1 cellular context compared by ENCODE assay signal in genomic region chr2:3465844-3466481, GRCh38.
TF ChIP-seq lines count a peak whose summit lies in the region.

No MANE protein-coding gene starts in this region.

TF ChIP-seq in HepG2, 621 proteins besides CTCF, POLR2A, EP300 and RAD21 (continued from another document and continues in another):
- no peak for TF ChIP-seq FOXO4 (CRISPR knock-in tag; conservative IDR thresholded peaks at IDR 0.05)
- TF ChIP-seq JDP2 (CRISPR knock-in tag; IDR thresholded peaks at IDR 0.05; ENCODE audit: borderline replicate concordance), result no peak
- TF ChIP-seq NRL (CRISPR knock-in tag; IDR thresholded peaks at IDR 0.05; ENCODE audit: borderline replicate concordance), result no peak; the same call in 1 of the 2 replicates
- TF ChIP-seq AHR (CRISPR knock-in tag; IDR thresholded peaks at IDR 0.05), result no peak
- 0 out of 2 replicates have a peak, but pooled peaks have one; percentile 16 for TF ChIP-seq TFDP2 (CRISPR knock-in tag; IDR thresholded peaks at IDR 0.05)
- no peak for TF ChIP-seq NR0B2 (CRISPR knock-in tag; IDR thresholded peaks at IDR 0.05)
- peak; percentile 34; the same call in 1 of the 2 replicates for TF ChIP-seq ZNF770 (CRISPR knock-in tag; IDR thresholded peaks at IDR 0.05)
- no peak for TF ChIP-seq GLMP (CRISPR knock-in tag; IDR thresholded peaks at IDR 0.05; ENCODE audit: borderline replicate concordance)
- no peak for TF ChIP-seq ZNF224 (CRISPR knock-in tag; IDR thresholded peaks at IDR 0.05)
- TF ChIP-seq PHF20 (CRISPR knock-in tag; IDR thresholded peaks at IDR 0.05), result no peak
- TF ChIP-seq HNF4A (CRISPR knock-in tag; IDR thresholded peaks at IDR 0.05), result peak; percentile 93
- 0 out of 2 replicates have a peak, but pooled peaks have one; percentile 87 for TF ChIP-seq MEIS1 (CRISPR knock-in tag; IDR thresholded peaks at IDR 0.05; ENCODE audit: borderline replicate concordance)
- no peak for TF ChIP-seq BHLHE40 (IDR thresholded peaks at IDR 0.05; ENCODE audit: low read length)
- TF ChIP-seq NFRKB (IDR thresholded peaks at IDR 0.05), result no peak
- TF ChIP-seq, protein P1, sequence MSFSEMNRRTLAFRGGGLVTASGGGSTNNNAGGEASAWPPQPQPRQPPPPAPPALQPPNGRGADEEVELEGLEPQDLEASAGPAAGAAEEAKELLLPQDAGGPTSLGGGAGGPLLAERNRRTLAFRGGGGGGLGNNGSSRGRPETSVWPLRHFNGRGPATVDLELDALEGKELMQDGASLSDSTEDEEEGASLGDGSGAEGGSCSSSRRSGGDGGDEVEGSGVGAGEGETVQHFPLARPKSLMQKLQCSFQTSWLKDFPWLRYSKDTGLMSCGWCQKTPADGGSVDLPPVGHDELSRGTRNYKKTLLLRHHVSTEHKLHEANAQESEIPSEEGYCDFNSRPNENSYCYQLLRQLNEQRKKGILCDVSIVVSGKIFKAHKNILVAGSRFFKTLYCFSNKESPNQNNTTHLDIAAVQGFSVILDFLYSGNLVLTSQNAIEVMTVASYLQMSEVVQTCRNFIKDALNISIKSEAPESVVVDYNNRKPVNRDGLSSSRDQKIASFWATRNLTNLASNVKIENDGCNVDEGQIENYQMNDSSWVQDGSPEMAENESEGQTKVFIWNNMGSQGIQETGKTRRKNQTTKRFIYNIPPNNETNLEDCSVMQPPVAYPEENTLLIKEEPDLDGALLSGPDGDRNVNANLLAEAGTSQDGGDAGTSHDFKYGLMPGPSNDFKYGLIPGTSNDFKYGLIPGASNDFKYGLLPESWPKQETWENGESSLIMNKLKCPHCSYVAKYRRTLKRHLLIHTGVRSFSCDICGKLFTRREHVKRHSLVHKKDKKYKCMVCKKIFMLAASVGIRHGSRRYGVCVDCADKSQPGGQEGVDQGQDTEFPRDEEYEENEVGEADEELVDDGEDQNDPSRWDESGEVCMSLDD (CRISPR knock-in tag; IDR thresholded peaks at IDR 0.05; ENCODE audit: borderline replicate concordance), result no peak
- TF ChIP-seq HOXA7 (CRISPR knock-in tag; IDR thresholded peaks at IDR 0.05), result no peak
- no peak for TF ChIP-seq ZNF251 (CRISPR knock-in tag; IDR thresholded peaks at IDR 0.05)
- TF ChIP-seq HNRNPH1 (optimal IDR thresholded peaks at IDR 0.05; ENCODE audit: low read depth, low read length), result no peak
- 0 out of 2 replicates have a peak, but pooled peaks have one; percentile 21 for TF ChIP-seq HNF1A (IDR thresholded peaks at IDR 0.05; ENCODE audit: low read depth)
- peak; percentile 76 for TF ChIP-seq HNF1A (CRISPR knock-in tag; IDR thresholded peaks at IDR 0.05; ENCODE audit: borderline replicate concordance)
- no peak for TF ChIP-seq ATF5 (CRISPR knock-in tag; IDR thresholded peaks at IDR 0.05; ENCODE audit: low read depth)
- TF ChIP-seq ETV6 (CRISPR knock-in tag; conservative IDR thresholded peaks at IDR 0.05), result no peak
- TF ChIP-seq ZNF235 (CRISPR knock-in tag; IDR thresholded peaks at IDR 0.05; ENCODE audit: borderline replicate concordance), result no peak
- TF ChIP-seq HNRNPLL (IDR thresholded peaks at IDR 0.05; ENCODE audit: low read depth, low read length, poor library complexity, severe bottlenecking), result no peak
- TF ChIP-seq NPAS2 (CRISPR knock-in tag; IDR thresholded peaks at IDR 0.05; ENCODE audit: borderline replicate concordance), result no peak
- TF ChIP-seq GFI1 (CRISPR knock-in tag; IDR thresholded peaks at IDR 0.05; ENCODE audit: borderline replicate concordance), result peak; percentile 96
- TF ChIP-seq ATF7 (IDR thresholded peaks at IDR 0.05), result peak; percentile 54
- peak; percentile 79; the same call in 1 of the 2 replicates for TF ChIP-seq ATF7 (CRISPR knock-in tag; IDR thresholded peaks at IDR 0.05)
- peak; percentile 66; the same call in 1 of the 2 replicates for TF ChIP-seq MIER2 (CRISPR knock-in tag; IDR thresholded peaks at IDR 0.05)
- TF ChIP-seq ATF7-NPFF (CRISPR knock-in tag; IDR thresholded peaks at IDR 0.05; ENCODE audit: low read depth), result 0 out of 2 replicates have a peak, but pooled peaks have one; percentile 45
- TF ChIP-seq ZNF556 (CRISPR knock-in tag; IDR thresholded peaks at IDR 0.05; ENCODE audit: borderline replicate concordance), result peak; percentile 92; the same call in 1 of the 2 replicates
- no peak for TF ChIP-seq SIN3B (IDR thresholded peaks at IDR 0.05; ENCODE audit: low read length)
- no peak for TF ChIP-seq MATR3 (CRISPR knock-in tag; IDR thresholded peaks at IDR 0.05)
- no peak for TF ChIP-seq HDAC6 (IDR thresholded peaks at IDR 0.05; ENCODE audit: low read depth, low read length)
- no peak for TF ChIP-seq GABPA (IDR thresholded peaks at IDR 0.05; ENCODE audit: low read depth, low read length)
- TF ChIP-seq GABPA (CRISPR knock-in tag; IDR thresholded peaks at IDR 0.05; ENCODE audit: low read depth), result peak; percentile 52; the same call in 1 of the 2 replicates
- TF ChIP-seq FOXA1 (IDR thresholded peaks at IDR 0.05), result no peak; the same call in 1 of the 2 replicates
- TF ChIP-seq FOXA1 (CRISPR knock-in tag; IDR thresholded peaks at IDR 0.05), result peak; percentile 58
- no peak for TF ChIP-seq PCBP2 (optimal IDR thresholded peaks at IDR 0.05; ENCODE audit: low read depth, low read length, poor library complexity, severe bottlenecking)
- no peak for TF ChIP-seq AKNA (CRISPR knock-in tag; IDR thresholded peaks at IDR 0.05; ENCODE audit: borderline replicate concordance)
- TF ChIP-seq, protein P2, sequence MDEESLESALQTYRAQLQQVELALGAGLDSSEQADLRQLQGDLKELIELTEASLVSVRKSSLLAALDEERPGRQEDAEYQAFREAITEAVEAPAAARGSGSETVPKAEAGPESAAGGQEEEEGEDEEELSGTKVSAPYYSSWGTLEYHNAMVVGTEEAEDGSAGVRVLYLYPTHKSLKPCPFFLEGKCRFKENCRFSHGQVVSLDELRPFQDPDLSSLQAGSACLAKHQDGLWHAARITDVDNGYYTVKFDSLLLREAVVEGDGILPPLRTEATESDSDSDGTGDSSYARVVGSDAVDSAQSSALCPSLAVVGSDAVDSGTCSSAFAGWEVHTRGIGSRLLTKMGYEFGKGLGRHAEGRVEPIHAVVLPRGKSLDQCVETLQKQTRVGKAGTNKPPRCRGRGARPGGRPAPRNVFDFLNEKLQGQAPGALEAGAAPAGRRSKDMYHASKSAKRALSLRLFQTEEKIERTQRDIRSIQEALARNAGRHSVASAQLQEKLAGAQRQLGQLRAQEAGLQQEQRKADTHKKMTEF (CRISPR knock-in tag; IDR thresholded peaks at IDR 0.05), result peak; percentile 74
